ENCODE assay signal across 12 cellular contexts in genomic region chr2:226673314-226673723, GRCh38.
DNase-seq lines count a peak whose midpoint lies in the region; ATAC-seq and TF ChIP-seq lines count a peak whose summit lies in the region.
"Had no signal": no experiment of that assay in that cellular context is flagged by ENCODE, and none has a peak within 500 bp of the region (broad histone marks: within the 10 kb centered on the region; RNA-seq: fewer than 3 reads in every experiment).

No MANE protein-coding gene starts in this region.

- POLR2A ChIA-PET in MCF 10A (lab: Yijun Ruan, JAX): interaction anchor here (0.6 to 2.8 kb wide), 8 partner anchors 10 to 1237 kb away, joined by 3 to 10 read pairs (median 4); no protein-coding TSS in a partner anchor

- H3K4me3 ChIP-seq in breast epithelium (no peak overlapping the region), coronary artery (no peak overlapping the region)
- H3K4me3 ChIP-seq: uterus had no signal

- H3K36me3 Mint-ChIP-seq in MCF 10A (ENCODE audit: insufficient read depth, unreplicated experiment) (no peaks in the 10 kb centered on the region), T-helper 17 cell (ENCODE audit: low read depth) (no peaks in the 10 kb centered on the region)
- H3K36me3 Mint-ChIP-seq: CD4-positive, CD25-positive, alpha-beta regulatory T cell had no signal

- H3K27me3 ChIP-seq in breast epithelium: no peaks in the 10 kb centered on the region
- H3K27me3 ChIP-seq: uterus had no signal

- H3K36me3 ChIP-seq in breast epithelium: no peaks in the 10 kb centered on the region
- H3K36me3 ChIP-seq: uterus had no signal

- TF ChIP-seq CTCF in MCF 10A (IDR thresholded peaks at IDR 0.05; ENCODE audit: unreplicated experiment): no peak
- no peak for TF ChIP-seq CTCF in breast epithelium (IDR thresholded peaks at IDR 0.05)
- no peak for TF ChIP-seq CTCF in coronary artery (IDR thresholded peaks at IDR 0.05)

- H3K4me3 Mint-ChIP-seq in MCF 10A (ENCODE audit: unreplicated experiment): no peak overlapping the region
- no peak overlapping the region for H3K4me3 Mint-ChIP-seq in T-helper 17 cell
- H3K4me3 Mint-ChIP-seq: CD4-positive, CD25-positive, alpha-beta regulatory T cell had no signal

- H3K9me3 ChIP-seq in breast epithelium (no peaks in the 10 kb centered on the region), T-helper 17 cell (ENCODE audit: control insufficient read depth, low read length, poor library complexity, severe bottlenecking) (no peaks in the 10 kb centered on the region)
- H3K9me3 ChIP-seq: uterus had no signal

- no peaks in the 10 kb centered on the region for H3K9me3 Mint-ChIP-seq in MCF 10A (ENCODE audit: unreplicated experiment)
- H3K9me3 Mint-ChIP-seq: CD4-positive, CD25-positive, alpha-beta regulatory T cell had no signal

- no peak for TF ChIP-seq POLR2A in breast epithelium (IDR thresholded peaks at IDR 0.05)

- H3K4me1 ChIP-seq in breast epithelium: no peaks in the 10 kb centered on the region
- H3K4me1 ChIP-seq: uterus had no signal

- CTCF ChIA-PET in MCF 10A (lab: Yijun Ruan, JAX): interaction anchor here (0.7 to 1.4 kb wide), 2 partner anchors 10 to 46 kb away, joined by 3 read pairs; no protein-coding TSS in a partner anchor

- DNase-seq in MCF 10A (ENCODE audit: unreplicated experiment) (peak; percentile 78), breast epithelium (ENCODE audit: low spot score in 2 of 2) (no peak), T-helper 17 cell (no peak), left cardiac atrium (peak; percentile 43), coronary artery (ENCODE audit: low spot score) (no peak)
- no peak for DNase-seq in activated CD4-positive, alpha-beta T cell treated with anti-CD3 and anti-CD28 coated beads for 4 hours
- DNase-seq: caudate nucleus; CD4-positive, CD25-positive, alpha-beta regulatory T cell; NCI-H187 had no signal

- H3K27ac ChIP-seq in breast epithelium (no peak overlapping the region), coronary artery (no peak overlapping the region)
- H3K27ac ChIP-seq: uterus had no signal

- BruUV-seq in MCF 10A (replicated peaks; lab: Mats Ljungman, UMichigan): no TSS peak

- intact Hi-C loops in MCF 10A (cut with micrococcal nuclease) (no loop called here), breast epithelium (cut with DNase I; ENCODE audit: low total_unique reads) (no loop called here), left cardiac atrium (cut with DNase I) (no loop called here)

- peak overlapping the region; percentile 8 for H3K27ac Mint-ChIP-seq in MCF 10A (ENCODE audit: low read depth, unreplicated experiment)
- H3K27ac Mint-ChIP-seq in T-helper 17 cell: no peak overlapping the region
- H3K27ac Mint-ChIP-seq: CD4-positive, CD25-positive, alpha-beta regulatory T cell had no signal

- peak; percentile 46 for ATAC-seq in T-helper 17 cell
- ATAC-seq in left cardiac atrium: peak; percentile 42 to 89
- ATAC-seq in HG03342 (IDR thresholded peaks at IDR 0.05; ENCODE audit: unreplicated experiment): no peak
- ATAC-seq in GM19351 (IDR thresholded peaks at IDR 0.05; ENCODE audit: unreplicated experiment): no peak

- H3K27me3 Mint-ChIP-seq in MCF 10A (ENCODE audit: insufficient read depth, unreplicated experiment): no peaks in the 10 kb centered on the region
- H3K27me3 Mint-ChIP-seq in T-helper 17 cell: peaks cover 47% of the 10 kb centered on the region

- H3K4me1 Mint-ChIP-seq in MCF 10A (ENCODE audit: insufficient read depth, unreplicated experiment): peaks cover 15% of the 10 kb centered on the region
- peaks cover 9% of the 10 kb centered on the region for H3K4me1 Mint-ChIP-seq in T-helper 17 cell
- H3K4me1 Mint-ChIP-seq: CD4-positive, CD25-positive, alpha-beta regulatory T cell had no signal

Comparison
In these comparisons a context has a peak if more than half of its experiments do, and no peak if none do; other contexts are left out.
1. DNase-seq: peak in MCF 10A (single experiment) and left cardiac atrium (single experiment); none in breast epithelium (0 of 2), T-helper 17 cell (0 of 3), coronary artery (single experiment) and activated CD4-positive, alpha-beta T cell treated with anti-CD3 and anti-CD28 coated beads for 4 hours (0 of 2).
2. ATAC-seq: peak in T-helper 17 cell (single experiment) and left cardiac atrium (2 of 2); none in HG03342 (single experiment) and GM19351 (single experiment).